ENCODE assay signal across 31 cellular contexts in genomic region chr11:26599876-26600434, GRCh38. TPM values are rescaled to one million over a fixed set of nuclear protein-coding genes. Genes with fewer than 3 reads are reported as not detected.
"Had no signal": no experiment of that assay in that cellular context is flagged by ENCODE, and none has a peak within 500 bp of the region (broad histone marks: within the 10 kb centered on the region; RNA-seq: fewer than 3 reads in every experiment).

No MANE protein-coding gene starts in this region.

- H3K27me3 ChIP-seq: hepatocyte, left lung, ovary, sigmoid colon, spleen, suprapubic skin, tibial artery, upper lobe of right lung had no signal

- H3K4me1 Mint-ChIP-seq: naive thymus-derived CD4-positive, alpha-beta T cell; stimulated activated effector memory CD8-positive, alpha-beta T cell treated with anti-CD3 and anti-CD28 coated beads, Interleukin-12 subunit alpha, Interleukin-12 subunit beta, amount 100 ng/mL, for 72 hours had no signal

- H3K79me2 ChIP-seq: hepatocyte had no signal

- H3K36me3 Mint-ChIP-seq: naive thymus-derived CD4-positive, alpha-beta T cell; stimulated activated effector memory CD8-positive, alpha-beta T cell treated with anti-CD3 and anti-CD28 coated beads, Interleukin-12 subunit alpha, Interleukin-12 subunit beta, amount 100 ng/mL, for 72 hours had no signal

- DNase-seq: islet precursor cell; kidney glomerular epithelial cell; left cardiac atrium; left lung; lower lobe of right lung; midbrain; mucosa of descending colon; naive thymus-derived CD4-positive, alpha-beta T cell; ovary; retina; right cardiac atrium; sigmoid colon; small intestine; spleen; stimulated activated CD4-positive, alpha-beta T cell treated with anti-CD3 and anti-CD28 coated beads, Interleukin-4, amount 100 ng/mL, for 24 hours; stimulated activated naive CD4-positive, alpha-beta T cell; tibial artery; upper lobe of right lung had no signal

- H3K4me1 ChIP-seq: left lung, lower lobe of right lung, sigmoid colon, spleen, suprapubic skin, tibial artery, upper lobe of right lung had no signal

- H3K9me3 ChIP-seq: lower lobe of right lung, mucosa of descending colon, ovary, sigmoid colon, suprapubic skin, thoracic aorta, upper lobe of right lung had no signal

- H3K27ac ChIP-seq: hepatocyte, left lung, lower lobe of right lung, ovary, sigmoid colon, spleen, suprapubic skin, thoracic aorta, tibial artery, upper lobe of right lung had no signal

- H3K4me3 ChIP-seq: hepatocyte, left lung, lower lobe of right lung, mucosa of descending colon, ovary, sigmoid colon, spleen, suprapubic skin, thoracic aorta, tibial artery, upper lobe of right lung had no signal

- H3K36me3 ChIP-seq: left lung, lower lobe of right lung, ovary, sigmoid colon, spleen, suprapubic skin, thoracic aorta, tibial artery, upper lobe of right lung had no signal

- H2AFZ ChIP-seq: hepatocyte had no signal

- ATAC-seq: left cardiac atrium; left lung; lower lobe of right lung; mucosa of descending colon; naive thymus-derived CD4-positive, alpha-beta T cell; natural killer cell treated with Interleukin-12 subunit alpha and Interleukin-12 subunit beta and Interleukin-15 and Interleukin-18, amount 100 ng/mL, for 72 hours; right cardiac atrium; stimulated activated effector memory CD8-positive, alpha-beta T cell treated with anti-CD3 and anti-CD28 coated beads, Interleukin-12 subunit alpha, Interleukin-12 subunit beta, amount 100 ng/mL, for 72 hours; upper lobe of right lung had no signal

- H3K27me3 Mint-ChIP-seq: naive thymus-derived CD4-positive, alpha-beta T cell; natural killer cell treated with Interleukin-12 subunit alpha and Interleukin-12 subunit beta and Interleukin-15 and Interleukin-18, amount 100 ng/mL, for 72 hours; progenitor cell of endocrine pancreas; stimulated activated naive CD8-positive, alpha-beta T cell treated with anti-CD3 and anti-CD28 coated beads, Interleukin-15, Interleukin-2, amounts not matched to agents 100 ng/mL and 50 ng/mL, for 24 hours had no signal

- H3K4me3 Mint-ChIP-seq: naive thymus-derived CD4-positive, alpha-beta T cell; natural killer cell treated with Interleukin-12 subunit alpha and Interleukin-12 subunit beta and Interleukin-15 and Interleukin-18, amount 100 ng/mL, for 72 hours; stimulated activated effector memory CD8-positive, alpha-beta T cell treated with anti-CD3 and anti-CD28 coated beads, Interleukin-12 subunit alpha, Interleukin-12 subunit beta, amount 100 ng/mL, for 72 hours; stimulated activated naive CD8-positive, alpha-beta T cell treated with anti-CD3 and anti-CD28 coated beads, Interleukin-15, Interleukin-2, amounts not matched to agents 100 ng/mL and 50 ng/mL, for 24 hours had no signal

RNA-seq across cellular contexts. Expression of gene MUC15, which starts 27.9 kb away (rescaled TPM):
- total RNA-seq: left cardiac atrium; liver; mesenteric fat pad; mucosa of descending colon; myocyte; naive thymus-derived CD4-positive, alpha-beta T cell; natural killer cell treated with Interleukin-12 subunit alpha and Interleukin-12 subunit beta and Interleukin-15 and Interleukin-18, amount 100 ng/mL, for 72 hours; omental fat pad; right cardiac atrium; sigmoid colon; spleen; subcutaneous adipose tissue had no signal
- polyA plus RNA-seq: hepatocyte; liver; naive thymus-derived CD4-positive, alpha-beta T cell; neural cell; right cardiac atrium; sigmoid colon; small intestine; spleen had no signal
